ENCODE assay signal across 9 cellular contexts in genomic region chr1:101235241-101235695, GRCh38. TPM values are rescaled to one million over a fixed set of nuclear protein-coding genes. Genes with fewer than 3 reads are reported as not detected.
DNase-seq lines count a peak whose midpoint lies in the region; ATAC-seq and TF ChIP-seq lines count a peak whose summit lies in the region.
"Had no signal": no experiment of that assay in that cellular context is flagged by ENCODE, and none has a peak within 500 bp of the region (broad histone marks: within the 10 kb centered on the region; RNA-seq: fewer than 3 reads in every experiment).

No MANE protein-coding gene starts in this region.

- H3K27me3 ChIP-seq in dorsolateral prefrontal cortex = peaks cover 0 to 20% (median 0%) of the 10 kb centered on the region in 45 donors
- H3K27me3 ChIP-seq in neuron (ENCODE audit: insufficient read depth, low read length) = no peaks in the 10 kb centered on the region

- H2AFZ ChIP-seq in neuron (ENCODE audit: low read depth, low read length) = peak overlapping the region; percentile 54

- intact Hi-C loops in Calu3 (cut with micrococcal nuclease; ENCODE audit: unreplicated experiment) = loop anchor here (5.0 kb wide), 1 partner anchor 233 kb away; no protein-coding TSS in a partner anchor
- intact Hi-C loops in dorsolateral prefrontal cortex (cut with DNase I) = loop anchor here (5.0 kb wide), 4 partner anchors 52 to 313 kb away; partner anchors contain the start of gene DPH5 (in 1 of the 2)

- H3K4me3 ChIP-seq in dorsolateral prefrontal cortex (peak overlapping the region in 55 of 59 donors; percentile 38 to 95 (median 66)), neuron (ENCODE audit: low read length) (peak overlapping the region; percentile 97)

- H3K27ac Mint-ChIP-seq in Calu3 (ENCODE audit: unreplicated experiment) (no peak overlapping the region), IgD-negative memory B cell (peak overlapping the region; percentile 91 to 98 (median 95))

- DNase-seq in Calu3 (no peak), dorsolateral prefrontal cortex (no peak), NCI-H226 (no peak), COLO829 (ENCODE audit: low spot score) (no peak), HK-2 (ENCODE audit: unreplicated experiment) (no peak)
- DNase-seq: GOT3 had no signal

- H3K36me3 ChIP-seq in neuron (ENCODE audit: insufficient read depth, low read length) = peaks cover 17% of the 10 kb centered on the region

- peak overlapping the region in 39 of 59 donors; percentile 32 to 91 (median 81) for H3K27ac ChIP-seq in dorsolateral prefrontal cortex

- no peak for ATAC-seq in GM21360 (IDR thresholded peaks at IDR 0.05; ENCODE audit: unreplicated experiment)

- H3K27me3 Mint-ChIP-seq in Calu3 (ENCODE audit: unreplicated experiment) (peaks cover 78% of the 10 kb centered on the region), IgD-negative memory B cell (no peaks in the 10 kb centered on the region)

- BruUV-seq in Calu3 (replicated peaks; lab: Mats Ljungman, UMichigan) = no TSS peak

- peaks cover 10% of the 10 kb centered on the region for H3K9me3 ChIP-seq in neuron (ENCODE audit: low read length)

- no peaks in the 10 kb centered on the region for H3K9me3 Mint-ChIP-seq in Calu3 (ENCODE audit: low read depth, unreplicated experiment)
- H3K9me3 Mint-ChIP-seq in IgD-negative memory B cell = peaks cover 0 to 5% (median 0%) of the 10 kb centered on the region in 3 donors

- peaks cover 28% of the 10 kb centered on the region for H3K4me1 ChIP-seq in neuron (ENCODE audit: insufficient read depth, low read length)

- CTCF ChIA-PET in Calu3 (lab: Charles Lee) = interaction anchor here (0.6 to 0.7 kb wide), 2 partner anchors 12 to 1568 kb away, joined by 3 to 4 read pairs; no protein-coding TSS in a partner anchor

- H3K36me3 Mint-ChIP-seq in Calu3 (ENCODE audit: insufficient read depth, unreplicated experiment) (peaks cover 19% of the 10 kb centered on the region), IgD-negative memory B cell (peaks cover 7% of the 10 kb centered on the region)

- TF ChIP-seq CTCF in Calu3 (IDR thresholded peaks at IDR 0.05; ENCODE audit: unreplicated experiment) (no peak), dorsolateral prefrontal cortex (IDR thresholded peaks at IDR 0.05 in 54 of 56, conservative IDR thresholded peaks at IDR 0.05 in 2 of 56; ENCODE audit: low read depth in 1 of 56, partially characterized antibody in 56 of 56) (no peak)

- H3K4me1 Mint-ChIP-seq in Calu3 (ENCODE audit: low read depth, unreplicated experiment) (peaks cover 21% of the 10 kb centered on the region), IgD-negative memory B cell (peaks cover 37 to 45% (median 41%) of the 10 kb centered on the region in 3 donors)

- H3K4me3 Mint-ChIP-seq in Calu3 (ENCODE audit: low read depth, unreplicated experiment) (peak overlapping the region; percentile 68), IgD-negative memory B cell (peak overlapping the region; percentile 90 to 99 (median 96))

RNA-seq across cellular contexts. Expression of gene S1PR1, which starts 1.6 kb away (rescaled TPM):
- total RNA-seq in Calu3 (2022) (not detected in 2 replicates), dorsolateral prefrontal cortex (100 to 1,000 TPM in 3 of 120 experiments, 10 to 100 TPM in 117; 24.3 to 131 (median 50.3) TPM)
- 126 TPM for polyA plus RNA-seq in IgD-negative memory B cell

Comparison
In these comparisons a context has a peak if more than half of its experiments do, and no peak if none do; other contexts are left out.
1. RNA of gene S1PR1, which starts 1.6 kb away (total RNA-seq): 24.3 to 131 TPM in dorsolateral prefrontal cortex; not detected in Calu3; every median in the first group is over 10 times any median in the second.